Comparison of ENCODE assay signal across 18 cellular contexts in genomic region chr20:13857304-13857703, GRCh38.
A peak's percentile ranks its signal among the peaks of the same experiment; 100 is the strongest.
DNase-seq lines count a peak whose midpoint lies in the region; ATAC-seq and TF ChIP-seq lines count a peak whose summit lies in the region.
"Had no signal": no experiment of that assay in that cellular context is flagged by ENCODE, and none has a peak within 500 bp of the region (broad histone marks: within the 10 kb centered on the region; RNA-seq: fewer than 3 reads in every experiment).

No MANE protein-coding gene starts in this region.

- no peaks in the 10 kb centered on the region for H3K4me1 Mint-ChIP-seq in activated naive CD4-positive, alpha-beta T cell treated with anti-CD3 and anti-CD28 coated beads for 36 hours (ENCODE audit: low read depth)
- H3K4me1 Mint-ChIP-seq: activated CD4-positive, alpha-beta T cell treated with anti-CD3 and anti-CD28 coated beads, Interleukin-2, amount 10 ng/mL, durations not matched to agents 7 days and 5 days; activated naive CD8-positive, alpha-beta T cell treated with anti-CD3 and anti-CD28 coated beads for 36 hours had no signal

- CTCF ChIA-PET in activated naive CD4-positive, alpha-beta T cell treated with anti-CD3 and anti-CD28 coated beads for 36 hours (lab: Charles Lee), result no interaction called here

- no peak overlapping the region for H3K4me3 Mint-ChIP-seq in activated naive CD4-positive, alpha-beta T cell treated with anti-CD3 and anti-CD28 coated beads for 36 hours
- H3K4me3 Mint-ChIP-seq: activated CD4-positive, alpha-beta T cell treated with anti-CD3 and anti-CD28 coated beads, Interleukin-2, amount 10 ng/mL, durations not matched to agents 7 days and 5 days; activated naive CD8-positive, alpha-beta T cell treated with anti-CD3 and anti-CD28 coated beads for 36 hours; HFFc6; stimulated activated naive CD8-positive, alpha-beta T cell treated with anti-CD3 and anti-CD28 coated beads, Interleukin-15, Interleukin-2, amounts not matched to agents 100 ng/mL and 50 ng/mL, for 24 hours had no signal

- no peaks in the 10 kb centered on the region for H3K9me3 Mint-ChIP-seq in activated naive CD4-positive, alpha-beta T cell treated with anti-CD3 and anti-CD28 coated beads for 36 hours
- H3K9me3 Mint-ChIP-seq: activated CD4-positive, alpha-beta T cell treated with anti-CD3 and anti-CD28 coated beads, Interleukin-2, amount 10 ng/mL, durations not matched to agents 7 days and 5 days; activated naive CD8-positive, alpha-beta T cell treated with anti-CD3 and anti-CD28 coated beads for 36 hours; HFFc6 had no signal

- H3K36me3 ChIP-seq in left ventricle myocardium inferior (no peaks in the 10 kb centered on the region), stomach (no peaks in the 10 kb centered on the region)

- no peak for ATAC-seq in HG03175 (IDR thresholded peaks at IDR 0.05; ENCODE audit: unreplicated experiment)

- H3K27me3 ChIP-seq in left ventricle myocardium inferior (ENCODE audit: low read depth), result no peaks in the 10 kb centered on the region
- no peaks in the 10 kb centered on the region for H3K27me3 ChIP-seq in stomach

- WGBS in stomach, 5 donors, result 46 to 59% (median 56%) methylated on average over 3 of the region's 3 CpGs

- H3K36me3 Mint-ChIP-seq in activated naive CD4-positive, alpha-beta T cell treated with anti-CD3 and anti-CD28 coated beads for 36 hours (ENCODE audit: low read depth), result no peaks in the 10 kb centered on the region
- H3K36me3 Mint-ChIP-seq: activated naive CD8-positive, alpha-beta T cell treated with anti-CD3 and anti-CD28 coated beads for 36 hours had no signal

- TF ChIP-seq POLR2A in stomach (IDR thresholded peaks at IDR 0.05), result no peak

- TF ChIP-seq EP300 in stomach (IDR thresholded peaks at IDR 0.05), result no peak

- H3K4me3 ChIP-seq in LNCaP clone FGC (ENCODE audit: low read depth, low read length) (no peak overlapping the region), left ventricle myocardium inferior (no peak overlapping the region), stomach (no peak overlapping the region)

- no peaks in the 10 kb centered on the region for H3K9me3 ChIP-seq in left ventricle myocardium inferior (replicated peaks)
- no peaks in the 10 kb centered on the region for H3K9me3 ChIP-seq in stomach

- no peak overlapping the region for H3K27ac Mint-ChIP-seq in activated naive CD4-positive, alpha-beta T cell treated with anti-CD3 and anti-CD28 coated beads for 36 hours
- H3K27ac Mint-ChIP-seq: activated CD4-positive, alpha-beta T cell treated with anti-CD3 and anti-CD28 coated beads, Interleukin-2, amount 10 ng/mL, durations not matched to agents 7 days and 5 days; activated naive CD8-positive, alpha-beta T cell treated with anti-CD3 and anti-CD28 coated beads for 36 hours; HFFc6; stimulated activated naive CD8-positive, alpha-beta T cell treated with anti-CD3 and anti-CD28 coated beads, Interleukin-15, Interleukin-2, amounts not matched to agents 100 ng/mL and 50 ng/mL, for 24 hours had no signal

- TF ChIP-seq CTCF in LNCaP clone FGC (IDR thresholded peaks at IDR 0.05; ENCODE audit: control insufficient read depth, extremely low read depth, insufficient read depth) (no peak), left ventricle myocardium inferior (IDR thresholded peaks at IDR 0.05; ENCODE audit: borderline replicate concordance) (no peak), stomach (IDR thresholded peaks at IDR 0.05) (no peak), GM10266 (IDR thresholded peaks at IDR 0.05; ENCODE audit: control insufficient read depth, insufficient read depth, low read depth, missing control alignments) (no peak)

- DNase-seq in LNCaP clone FGC (ENCODE audit: low read depth) (peak; percentile 74), NCI-H345 treated with DMSO at 0.1 percent for 48 hours (lab: John Stamatoyannopoulos, UW; ENCODE audit: unreplicated experiment) (peak; percentile 23), left ventricle myocardium inferior (peak; percentile 83), stomach (no peak), NCI-H1436 treated with DMSO at 0.1 percent for 48 hours (lab: John Stamatoyannopoulos, UW) (no peak), GM10266 (ENCODE audit: extremely low spot score) (no peak)
- no peak for DNase-seq in activated naive CD4-positive, alpha-beta T cell treated with anti-CD3 and anti-CD28 coated beads for 36 hours
- DNase-seq: activated CD4-positive, alpha-beta T cell treated with anti-CD3 and anti-CD28 coated beads, Interleukin-2, amount 10 ng/mL, durations not matched to agents 7 days and 5 days; activated naive CD8-positive, alpha-beta T cell treated with anti-CD3 and anti-CD28 coated beads for 36 hours; activated T-cell treated with anti-CD3 and anti-CD28 coated beads, Interleukin-2, amount 50 U/mL, for 1 hour; effector CD8-positive, alpha-beta T cell; HFFc6; KG1; NCI-H1694 treated with DMSO at 0.1 percent for 48 hours; SHP77 treated with DMSO at 0.1 percent for 48 hours; T-helper 9 cell had no signal

- H3K4me1 ChIP-seq in left ventricle myocardium inferior (peaks cover 13% of the 10 kb centered on the region), stomach (peaks cover 0 to 17% (median 3%) of the 10 kb centered on the region in 4 donors)

- H3K27ac ChIP-seq in left ventricle myocardium inferior (replicated peaks) (peak overlapping the region; percentile 12), stomach (peak overlapping the region in 3 of 5 donors; percentile 4 to 54 (median 51))

- intact Hi-C loops in left ventricle myocardium inferior (cut with micrococcal nuclease) (no loop called here), stomach (cut with DNase I; ENCODE audit: low total_unique reads) (no loop called here)
- intact Hi-C loops in activated naive CD4-positive, alpha-beta T cell treated with anti-CD3 and anti-CD28 coated beads for 36 hours (cut with micrococcal nuclease), result no loop called here

- peaks cover 5% of the 10 kb centered on the region for H3K27me3 Mint-ChIP-seq in activated naive CD4-positive, alpha-beta T cell treated with anti-CD3 and anti-CD28 coated beads for 36 hours (ENCODE audit: low read depth)

Comparison
In these comparisons a context has a peak if more than half of its experiments do, and no peak if none do; other contexts are left out.
1. DNase-seq: peak in LNCaP clone FGC (single experiment), NCI-H345 treated with DMSO at 0.1 percent for 48 hours (single experiment) and left ventricle myocardium inferior (single experiment); none in stomach (single experiment), NCI-H1436 treated with DMSO at 0.1 percent for 48 hours (single experiment), GM10266 (single experiment) and activated naive CD4-positive, alpha-beta T cell treated with anti-CD3 and anti-CD28 coated beads for 36 hours (single experiment).